In genomic region chr11:66616379-66617147, GRCh38 we compare ENCODE assay signal across 8 cellular contexts. TPM values are rescaled to one million over a fixed set of nuclear protein-coding genes. Genes with fewer than 3 reads are reported as not detected.
DNase-seq lines count a peak whose midpoint lies in the region; ATAC-seq lines count a peak whose summit lies in the region.

TSS of gene RBM14 (plus strand) at chr11:66616630. CDS start at chr11:66616721, 91 bp downstream.

- ATAC-seq in GM21360 (IDR thresholded peaks at IDR 0.05; ENCODE audit: unreplicated experiment) (peak; percentile 82), memory B cell (ENCODE audit: low read depth) (peak; percentile 81)
- ATAC-seq in effector memory CD8-positive, alpha-beta T cell (replicated peaks), result peak; percentile 80

- peak within 1 kb of the TSS; percentile 98 to 100 for H3K27ac Mint-ChIP-seq in effector memory CD8-positive, alpha-beta T cell
- peak within 1 kb of the TSS; percentile 98 for H3K27ac Mint-ChIP-seq in memory B cell

- H3K4me1 Mint-ChIP-seq in effector memory CD8-positive, alpha-beta T cell (ENCODE audit: low read depth in 2 of 2), result peaks cover 46 to 56% of the 10 kb centered on the region in 2 donors
- peaks cover 37% of the 10 kb centered on the region for H3K4me1 Mint-ChIP-seq in memory B cell

- H3K9me3 Mint-ChIP-seq in effector memory CD8-positive, alpha-beta T cell, result no peaks in the 10 kb centered on the region
- no peaks in the 10 kb centered on the region for H3K9me3 Mint-ChIP-seq in memory B cell

- H3K4me3 Mint-ChIP-seq in effector memory CD8-positive, alpha-beta T cell, result peak within 1 kb of the TSS; percentile 97 to 99
- peak within 1 kb of the TSS; percentile 94 for H3K4me3 Mint-ChIP-seq in memory B cell

- H3K27me3 Mint-ChIP-seq in effector memory CD8-positive, alpha-beta T cell, result no peaks in the 10 kb centered on the region
- H3K27me3 Mint-ChIP-seq in memory B cell, result no peaks in the 10 kb centered on the region

- DNase-seq in COLO668 (lab: John Stamatoyannopoulos, UW; ENCODE audit: unreplicated experiment), result peak; percentile 99
- DNase-seq in HT1080 (ENCODE audit: low read depth), result peak; percentile 99
- DNase-seq in NOMO-1 treated with DMSO at 0.1 percent for 48 hours (lab: John Stamatoyannopoulos, UW; ENCODE audit: unreplicated experiment), result peak; percentile 98
- peak; percentile 96 to 97 for DNase-seq in activated CD8-positive, alpha-beta memory T cell treated with anti-CD3 and anti-CD28 coated beads for 4 hours (ENCODE audit: low read depth in 2 of 2)
- peak; percentile 96 to 98 (median 97) for DNase-seq in effector memory CD8-positive, alpha-beta T cell
- peak; percentile 96 to 98 for DNase-seq in memory B cell (ENCODE audit: low spot score in 2 of 2)
- DNase-seq in stimulated activated CD8-positive, alpha-beta memory T cell treated with anti-CD3 and anti-CD28 coated beads, Interleukin-12 subunit alpha, Interleukin-12 subunit beta, amount 100 ng/mL, for 24 hours (ENCODE audit: extremely low read depth), result peak; percentile 96

- peaks cover 52% of the 10 kb centered on the region for H3K36me3 Mint-ChIP-seq in effector memory CD8-positive, alpha-beta T cell (ENCODE audit: insufficient read depth)
- H3K36me3 Mint-ChIP-seq in memory B cell, result peaks cover 13% of the 10 kb centered on the region

RNA-seq across cellular contexts. Expression of gene RBM14, which starts in this region (rescaled TPM):
- 59.0 and 75.5 TPM in 2 replicates for total RNA-seq in HT1080 (2014; rRNA removed; shearing (Covaris generic))
- polyA plus RNA-seq in HT1080 (2015; cell fraction: cytosol; rRNA removed), result 50.4 and 57.8 TPM in 2 replicates
- 97.8 and 114 TPM in 2 replicates for polyA plus RNA-seq in HT1080 (2015; cell fraction: nucleus; rRNA removed)

Comparison
In these comparisons a context has a peak if more than half of its experiments do, and no peak if none do; other contexts are left out.
1. Peak in every context shown above with its lines: DNase-seq and ATAC-seq.